In genomic region chr2:120611961-120612360, GRCh38 we compare ENCODE assay signal across 21 cellular contexts.
DNase-seq lines count a peak whose midpoint lies in the region; ATAC-seq and TF ChIP-seq lines count a peak whose summit lies in the region.
"Had no signal": no experiment of that assay in that cellular context is flagged by ENCODE, and none has a peak within 500 bp of the region (broad histone marks: within the 10 kb centered on the region; RNA-seq: fewer than 3 reads in every experiment).

No MANE protein-coding gene starts in this region.

- no peaks in the 10 kb centered on the region for H3K36me3 Mint-ChIP-seq in central memory CD8-positive, alpha-beta T cell (ENCODE audit: insufficient read depth)
- no peaks in the 10 kb centered on the region for H3K36me3 Mint-ChIP-seq in neural progenitor cell
- H3K36me3 Mint-ChIP-seq: CD14-positive monocyte; CD4-positive, alpha-beta memory T cell had no signal

- H3K36me3 ChIP-seq in heart right ventricle (no peaks in the 10 kb centered on the region), IMR-90 (ENCODE audit: control insufficient read depth, insufficient read depth, low read length) (no peaks in the 10 kb centered on the region), neural progenitor cell (no peaks in the 10 kb centered on the region)
- H3K36me3 ChIP-seq: BE2C; BLaER1 treated with 17β-estradiol and CSF1 and Interleukin-3, amounts not matched to agents 10 nM and 100 nM had no signal

- no peak for TF ChIP-seq POLR2A in IMR-90 (IDR thresholded peaks at IDR 0.05; ENCODE audit: low read depth, low read length)
- no peak for TF ChIP-seq POLR2A in lower leg skin (IDR thresholded peaks at IDR 0.05)

- in situ Hi-C loops in IMR-90 (cut with MboI; ENCODE audit: low sequenced_read_pairs): no loop called here

- peak overlapping the region; percentile 13 for H3K27ac Mint-ChIP-seq in central memory CD8-positive, alpha-beta T cell (ENCODE audit: low read depth)
- peak overlapping the region; percentile 84 for H3K27ac Mint-ChIP-seq in neural progenitor cell
- H3K27ac Mint-ChIP-seq: CD4-positive, alpha-beta memory T cell had no signal

- H3K27me3 ChIP-seq in heart right ventricle (peaks cover 0 to 13% (median 4%) of the 10 kb centered on the region in 7 donors), IMR-90 (ENCODE audit: control insufficient read depth, insufficient read depth, low read length) (peaks cover 15% of the 10 kb centered on the region; the same call in 1 of the 2 replicates), neural progenitor cell (peaks cover 5% of the 10 kb centered on the region)
- H3K27me3 ChIP-seq: BE2C; BLaER1 treated with 17β-estradiol and CSF1 and Interleukin-3, amounts not matched to agents 10 nM and 100 nM had no signal

- H3K9me3 ChIP-seq in heart right ventricle: no peaks in the 10 kb centered on the region
- H3K9me3 ChIP-seq in IMR-90 (ENCODE audit: control insufficient read depth, insufficient read depth, low read length): no peaks in the 10 kb centered on the region
- H3K9me3 ChIP-seq in neural progenitor cell (ENCODE audit: low read depth): no peaks in the 10 kb centered on the region
- H3K9me3 ChIP-seq: A549; BE2C; BLaER1 treated with 17β-estradiol and CSF1 and Interleukin-3, amounts not matched to agents 10 nM and 100 nM; Caco-2 had no signal

- intact Hi-C loops in Right ventricle myocardium superior (cut with DNase I) (no loop called here), heart right ventricle (cut with DNase I) (no loop called here), IMR-90 (cut with micrococcal nuclease) (no loop called here), lower leg skin (cut with DNase I; ENCODE audit: low total_unique reads) (no loop called here)

- peak overlapping the region; percentile 97 for H2BK120ac ChIP-seq in IMR-90 (ENCODE audit: low read depth, low read length)

- H3K4me3 ChIP-seq in heart right ventricle (no peak overlapping the region), IMR-90 (ENCODE audit: insufficient read depth, low read depth, low read length) (no peak overlapping the region), neural progenitor cell (no peak overlapping the region), lower leg skin (ENCODE audit: low read depth, poor library complexity, severe bottlenecking) (no peak overlapping the region)
- H3K4me3 ChIP-seq: A549; BLaER1 treated with 17β-estradiol and CSF1 and Interleukin-3, amounts not matched to agents 10 nM and 100 nM had no signal

- H4K20me1 ChIP-seq in IMR-90 (ENCODE audit: insufficient read depth, low read length) (no peaks in the 10 kb centered on the region), neural progenitor cell (ENCODE audit: low read depth) (no peaks in the 10 kb centered on the region)
- H4K20me1 ChIP-seq: BLaER1 treated with 17β-estradiol and CSF1 and Interleukin-3, amounts not matched to agents 10 nM and 100 nM had no signal

- no peak for TF ChIP-seq RAD21 in IMR-90 (IDR thresholded peaks at IDR 0.05; ENCODE audit: low read length)

- no peak overlapping the region for H3K4me3 Mint-ChIP-seq in central memory CD8-positive, alpha-beta T cell
- H3K4me3 Mint-ChIP-seq in neural progenitor cell: no peak overlapping the region
- H3K4me3 Mint-ChIP-seq: CD14-positive monocyte; CD4-positive, alpha-beta memory T cell had no signal

- H3K4me2 ChIP-seq in IMR-90 (ENCODE audit: low read depth, low read length) (no peak overlapping the region), neural progenitor cell (no peak overlapping the region)
- H3K4me2 ChIP-seq: A549 had no signal

- H2BK20ac ChIP-seq in IMR-90 (ENCODE audit: low read depth, low read length): peak overlapping the region; percentile 57; the same call in 1 of the 2 replicates

- 72 to 73% methylated on average over 13 of the region's 13 CpGs for WGBS in heart right ventricle, 2 donors
- WGBS in IMR-90 (ENCODE audit: extremely low coverage in 2 of 2, insufficient read length in 1 of 2), 2 experiments: 79% methylated on average over 7 of the region's 13 CpGs; no CpG with 5 or more reads in 1 of the 2 experiments
- 79 to 82% methylated on average over 13 of the region's 13 CpGs for WGBS in lower leg skin, 2 donors

- peak overlapping the region; percentile 94 for H4K91ac ChIP-seq in IMR-90 (ENCODE audit: insufficient read depth, low read depth, low read length)

- peaks cover 37% of the 10 kb centered on the region for H3K27me3 Mint-ChIP-seq in central memory CD8-positive, alpha-beta T cell
- H3K27me3 Mint-ChIP-seq in neural progenitor cell (ENCODE audit: insufficient read depth, low read depth): peaks cover 27% of the 10 kb centered on the region

- no peak overlapping the region; the same call in 2 of the 3 replicates for H2BK15ac ChIP-seq in IMR-90 (ENCODE audit: low read depth, low read length)

- H3K4me1 ChIP-seq in heart right ventricle (peaks cover 0 to 17% (median 0%) of the 10 kb centered on the region in 9 donors), IMR-90 (ENCODE audit: control insufficient read depth, insufficient read depth, low read length) (peaks cover 18% of the 10 kb centered on the region), neural progenitor cell (peaks cover 3% of the 10 kb centered on the region)
- H3K4me1 ChIP-seq: A549, BE2C, Caco-2 had no signal

- DNase-seq in Right ventricle myocardium superior: peak; percentile 21
- no peak for DNase-seq in heart right ventricle
- no peak for DNase-seq in IMR-90
- DNase-seq in central memory CD8-positive, alpha-beta T cell (ENCODE audit: low spot score in 2 of 2): no peak
- DNase-seq in neural progenitor cell (ENCODE audit: low spot score): no peak
- DNase-seq in NCI-H1417 treated with DMSO at 0.1 percent for 48 hours (lab: John Stamatoyannopoulos, UW): no peak
- DNase-seq in cerebellar cortex (ENCODE audit: low spot score): no peak
- no peak for DNase-seq in lower leg skin (ENCODE audit: low spot score in 2 of 2)
- DNase-seq: 8988T; ACHN; AML-193; BE2C; Caco-2; CD4-positive, alpha-beta memory T cell; DMS153; DND-41; GOT3; HCEC 1CT had no signal

- peak overlapping the region; percentile 91 for H2AK5ac ChIP-seq in IMR-90 (ENCODE audit: low read depth, low read length)

- H3K4ac ChIP-seq in IMR-90 (ENCODE audit: low read depth, low read length): peak overlapping the region; percentile 95; the same call in 1 of the 2 replicates

- H3K9me3 Mint-ChIP-seq in central memory CD8-positive, alpha-beta T cell: no peaks in the 10 kb centered on the region
- H3K9me3 Mint-ChIP-seq in neural progenitor cell: no peaks in the 10 kb centered on the region
- H3K9me3 Mint-ChIP-seq: CD14-positive monocyte; CD4-positive, alpha-beta memory T cell had no signal

- BruUV-seq in IMR-90 (replicated peaks; lab: Mats Ljungman, UMichigan): no TSS peak

- peak overlapping the region; percentile 89 for H2BK5ac ChIP-seq in IMR-90 (ENCODE audit: low read depth, low read length, poor library complexity, severe bottlenecking)

- CTCF ChIA-PET in IMR-90 (lab: Yijun Ruan, JAX): no interaction called here

- H3K56ac ChIP-seq in IMR-90 (ENCODE audit: extremely low read depth, insufficient read depth, low read length): no peak overlapping the region

- H3F3A ChIP-seq in neural progenitor cell (ENCODE audit: low read depth): no peaks in the 10 kb centered on the region

- dilution Hi-C loops in IMR-90 (cut with HindIII; ENCODE audit: low sequenced_read_pairs, unreplicated experiment): no loop called here

- ATAC-seq in Right ventricle myocardium superior (ENCODE audit: poor library complexity): no peak
- no peak for ATAC-seq in heart right ventricle
- no peak for ATAC-seq in IMR-90 (ENCODE audit: low read depth)
- no peak for ATAC-seq in central memory CD8-positive, alpha-beta T cell (replicated peaks; ENCODE audit: extremely low read depth, poor library complexity, severe bottlenecking)
- ATAC-seq: A549 had no signal

- H3K27ac ChIP-seq in heart right ventricle (no peak overlapping the region), IMR-90 (ENCODE audit: insufficient read depth, low read length) (no peak overlapping the region), neural progenitor cell (no peak overlapping the region)
- H3K27ac ChIP-seq: A549; BLaER1 treated with 17β-estradiol and CSF1 and Interleukin-3, amounts not matched to agents 10 nM and 100 nM had no signal

- H3K79me2 ChIP-seq in neural progenitor cell (ENCODE audit: low read depth): no peaks in the 10 kb centered on the region

- H4K8ac ChIP-seq in IMR-90 (ENCODE audit: low read depth in 2 of 2, low read length in 2 of 2): peak overlapping the region in 1 of 2 experiments; percentile 89; a peak in 2 of 4 replicates

- no peak overlapping the region; the same call in 1 of the 2 replicates for H3K14ac ChIP-seq in IMR-90 (replicated peaks; ENCODE audit: low read depth, low read length)

- H2AFZ ChIP-seq in IMR-90 (replicated peaks; ENCODE audit: low read length, poor library complexity) (peak overlapping the region; percentile 66), neural progenitor cell (replicated peaks) (no peak overlapping the region)

- H3K4me1 Mint-ChIP-seq in central memory CD8-positive, alpha-beta T cell: no peaks in the 10 kb centered on the region
- peaks cover 57% of the 10 kb centered on the region for H3K4me1 Mint-ChIP-seq in neural progenitor cell
- H3K4me1 Mint-ChIP-seq: CD14-positive monocyte; CD4-positive, alpha-beta memory T cell had no signal

- no peak overlapping the region for H3K23ac ChIP-seq in IMR-90 (ENCODE audit: low read depth, low read length)

- H3K18ac ChIP-seq in IMR-90 (ENCODE audit: low read depth, low read length): no peak overlapping the region

- H3K9me1 ChIP-seq in IMR-90 (ENCODE audit: insufficient read depth, low read length): peaks cover 10% of the 10 kb centered on the region; the same call in 1 of the 2 replicates

- H3K9ac ChIP-seq in IMR-90 (ENCODE audit: low read depth, low read length) (no peak overlapping the region), neural progenitor cell (no peak overlapping the region)
- H3K9ac ChIP-seq: BLaER1 treated with 17β-estradiol and CSF1 and Interleukin-3, amounts not matched to agents 10 nM and 100 nM had no signal

- no peak for TF ChIP-seq CTCF in heart right ventricle (IDR thresholded peaks at IDR 0.05)
- no peak for TF ChIP-seq CTCF in IMR-90 (conservative IDR thresholded peaks at IDR 0.05; ENCODE audit: low read depth, low read length)
- TF ChIP-seq CTCF in neural progenitor cell (IDR thresholded peaks at IDR 0.05): no peak
- no peak for TF ChIP-seq CTCF in lower leg skin (IDR thresholded peaks at IDR 0.05)

- no peaks in the 10 kb centered on the region for H3K79me1 ChIP-seq in IMR-90 (ENCODE audit: low read depth in 1 of 2, low read length in 2 of 2)

- peak overlapping the region; percentile 48 for H2AK9ac ChIP-seq in IMR-90 (replicated peaks; ENCODE audit: low read depth, low read length, poor library complexity)

- POLR2A ChIA-PET in IMR-90 (lab: Charles Lee; ENCODE audit: unreplicated experiment): no interaction called here

- H4K5ac ChIP-seq in IMR-90 (ENCODE audit: low read depth, low read length): no peak overlapping the region

TF ChIP-seq in IMR-90, 13 proteins besides CTCF, POLR2A, EP300 and RAD21 (continues in another document):
- TF ChIP-seq MXI1 (IDR thresholded peaks at IDR 0.05; ENCODE audit: borderline replicate concordance, low read depth, low read length): no peak
